In the genomic region with DNA sequence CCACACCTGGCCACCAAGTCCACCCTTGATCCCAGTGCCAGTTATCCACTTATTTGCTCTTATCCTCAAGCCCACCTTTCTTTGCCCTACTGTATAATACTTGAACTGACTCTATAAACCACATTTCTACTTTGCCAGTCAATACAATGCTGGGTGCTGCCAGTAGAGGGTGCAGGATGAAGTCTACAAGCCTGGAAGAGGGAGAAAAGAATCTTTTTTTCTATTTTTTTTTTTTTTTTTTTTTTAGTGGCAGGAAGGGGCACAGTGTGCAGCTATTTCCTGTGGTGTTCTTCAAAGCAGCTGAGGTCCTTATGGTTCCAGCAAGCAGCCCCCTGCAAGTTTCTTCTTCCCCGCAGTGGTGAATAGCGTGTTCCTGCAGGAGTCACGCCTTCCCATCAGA, we compare ENCODE assay signal across 8 cellular contexts. TPM values are rescaled to one million over a fixed set of nuclear protein-coding genes. Genes with fewer than 3 reads are reported as not detected.
DNase-seq lines count a peak whose midpoint lies in the region; ATAC-seq and TF ChIP-seq lines count a peak whose summit lies in the region.

No MANE protein-coding gene starts in this region.

- no peaks in the 10 kb centered on the region for H3K9me3 Mint-ChIP-seq in CD8-positive, alpha-beta T cell
- H3K9me3 Mint-ChIP-seq in WTC11 = peaks cover 27% of the 10 kb centered on the region

- peak in 3 of 7 experiments; percentile 19 to 45 (median 31) for DNase-seq in CD8-positive, alpha-beta T cell
- DNase-seq in WTC11 (ENCODE audit: low spot score) (peak; percentile 32), iPS-NIHi7 (ENCODE audit: extremely low spot score) (peak; percentile 45), C1 segment of cervical spinal cord (lab: John Stamatoyannopoulos, UW) (no peak), caudate nucleus (lab: John Stamatoyannopoulos, UW) (no peak), T1000 (lab: John Stamatoyannopoulos, UW) (no peak)

- peak; percentile 48 for TF ChIP-seq CTCF in CD8-positive, alpha-beta T cell (IDR thresholded peaks at IDR 0.05)
- TF ChIP-seq CTCF in WTC11 (IDR thresholded peaks at IDR 0.05) = 0 out of 2 replicates have a peak, but pooled peaks have one; percentile 13

- peaks cover 20% of the 10 kb centered on the region for H3K4me1 Mint-ChIP-seq in CD8-positive, alpha-beta T cell (ENCODE audit: low read depth)
- peaks cover 35% of the 10 kb centered on the region for H3K4me1 Mint-ChIP-seq in WTC11

- CTCF ChIA-PET in CD8-positive, alpha-beta T cell (lab: Charles Lee) = interaction anchor here (7.9 kb wide), 1 partner anchor 256 kb away, joined by 78 read pairs; no protein-coding TSS in a partner anchor
- CTCF ChIA-PET in WTC11 (lab: Charles Lee) = interaction anchor here (0.6 to 0.9 kb wide), 4 partner anchors 126 to 689 kb away, joined by 3 to 4 read pairs (median 3); partner anchors contain the start of gene PNRC1

- peaks cover 15% of the 10 kb centered on the region for H3K4me1 ChIP-seq in CD8-positive, alpha-beta T cell (ENCODE audit: insufficient read depth, low read length)

- H3K36me3 ChIP-seq in CD8-positive, alpha-beta T cell (ENCODE audit: insufficient read depth, low read length) = no peaks in the 10 kb centered on the region

- peaks cover 15% of the 10 kb centered on the region for H3K27me3 Mint-ChIP-seq in CD8-positive, alpha-beta T cell (ENCODE audit: low read depth)
- H3K27me3 Mint-ChIP-seq in WTC11 (ENCODE audit: low read depth) = peaks cover 5% of the 10 kb centered on the region

- no peak overlapping the region for H3K27ac Mint-ChIP-seq in CD8-positive, alpha-beta T cell
- no peak overlapping the region for H3K27ac Mint-ChIP-seq in WTC11

- H3K4me3 Mint-ChIP-seq in CD8-positive, alpha-beta T cell = no peak overlapping the region
- H3K4me3 Mint-ChIP-seq in WTC11 = no peak overlapping the region

- H3K36me3 Mint-ChIP-seq in CD8-positive, alpha-beta T cell = no peaks in the 10 kb centered on the region
- H3K36me3 Mint-ChIP-seq in WTC11 = peaks cover 27% of the 10 kb centered on the region

- no peak overlapping the region for H3K27ac ChIP-seq in CD8-positive, alpha-beta T cell (ENCODE audit: low read depth, low read length)
- no peak overlapping the region for H3K27ac ChIP-seq in caudate nucleus (ENCODE audit: low read depth, low read length)

- no peaks in the 10 kb centered on the region for H3K9me3 ChIP-seq in CD8-positive, alpha-beta T cell (ENCODE audit: low read length)

- H3K27me3 ChIP-seq in CD8-positive, alpha-beta T cell (ENCODE audit: insufficient read depth, low read length) = no peaks in the 10 kb centered on the region

- no peak overlapping the region for H3K4me3 ChIP-seq in CD8-positive, alpha-beta T cell (ENCODE audit: low read depth, low read length)

- ATAC-seq in CD8-positive, alpha-beta T cell = peak; percentile 81
- ATAC-seq in GM21529 (IDR thresholded peaks at IDR 0.05; ENCODE audit: unreplicated experiment) (peak; percentile 50), WTC11 (peak; percentile 53), HG02884 (IDR thresholded peaks at IDR 0.05; ENCODE audit: unreplicated experiment) (no peak)

- POLR2A ChIA-PET in CD8-positive, alpha-beta T cell (lab: Charles Lee) = no interaction called here
- POLR2A ChIA-PET in WTC11 (lab: Charles Lee) = no interaction called here

- intact Hi-C loops in CD8-positive, alpha-beta T cell (cut with DNase I, micrococcal nuclease) = no loop called here

TF ChIP-seq in WTC11, 78 proteins besides CTCF, POLR2A, EP300 and RAD21:
- TF ChIP-seq ZNF263 (CRISPR knock-in tag; IDR thresholded peaks at IDR 0.05; ENCODE audit: low read depth) (no peak), SOX15 (CRISPR knock-in tag; IDR thresholded peaks at IDR 0.05) (no peak), IRF2 (CRISPR knock-in tag; IDR thresholded peaks at IDR 0.05; ENCODE audit: borderline replicate concordance, low read depth) (no peak), CREB1 (CRISPR knock-in tag; IDR thresholded peaks at IDR 0.05) (no peak), KAT7 (CRISPR knock-in tag; IDR thresholded peaks at IDR 0.05; ENCODE audit: borderline replicate concordance) (no peak), SMAD4 (CRISPR knock-in tag; IDR thresholded peaks at IDR 0.05) (no peak), TEAD4 (CRISPR knock-in tag; IDR thresholded peaks at IDR 0.05) (no peak)
TF ChIP-seq in WTC11: peak in this region for 0.

RNA-seq across cellular contexts. Expression of gene GABRR1, which starts 22.2 kb away (rescaled TPM):
- not detected for total RNA-seq in CD8-positive, alpha-beta T cell
- total RNA-seq in WTC11 (2021) = 0.23 to 0.30 TPM (median 0.24 TPM) in 3 replicates

Comparison
In these comparisons a context has a peak if more than half of its experiments do, and no peak if none do; other contexts are left out.
1. DNase-seq: peak in WTC11 (single experiment) and iPS-NIHi7 (single experiment); none in C1 segment of cervical spinal cord (0 of 14), caudate nucleus (0 of 61) and T1000 (single experiment).